In genomic region chr3:36206936-36207620, GRCh38 we compare ENCODE assay signal across 1 cellular context.
TF ChIP-seq lines count a peak whose summit lies in the region.

No MANE protein-coding gene starts in this region.

TF ChIP-seq in HEK293, 187 proteins besides CTCF, POLR2A, EP300 and RAD21 (continued from another document):
- 0 out of 2 replicates have a peak, but pooled peaks have one; percentile 15 for TF ChIP-seq ZSCAN30 (tag by site-specific recombination; IDR thresholded peaks at IDR 0.05)
- 0 out of 2 replicates have a peak, but pooled peaks have one; percentile 14 for TF ChIP-seq PRDM10 (tag by site-specific recombination; IDR thresholded peaks at IDR 0.05)
- no peak for TF ChIP-seq ZNF404 (tag by site-specific recombination; IDR thresholded peaks at IDR 0.05)
- TF ChIP-seq ZNF580 (tag by site-specific recombination; IDR thresholded peaks at IDR 0.05): peak; percentile 67
- no peak for TF ChIP-seq ZNF558 (tag by site-specific recombination; IDR thresholded peaks at IDR 0.05)
- TF ChIP-seq ZNF239 (tag by site-specific recombination; IDR thresholded peaks at IDR 0.05): no peak
